10 cellular contexts compared by ENCODE assay signal in the genomic region with DNA sequence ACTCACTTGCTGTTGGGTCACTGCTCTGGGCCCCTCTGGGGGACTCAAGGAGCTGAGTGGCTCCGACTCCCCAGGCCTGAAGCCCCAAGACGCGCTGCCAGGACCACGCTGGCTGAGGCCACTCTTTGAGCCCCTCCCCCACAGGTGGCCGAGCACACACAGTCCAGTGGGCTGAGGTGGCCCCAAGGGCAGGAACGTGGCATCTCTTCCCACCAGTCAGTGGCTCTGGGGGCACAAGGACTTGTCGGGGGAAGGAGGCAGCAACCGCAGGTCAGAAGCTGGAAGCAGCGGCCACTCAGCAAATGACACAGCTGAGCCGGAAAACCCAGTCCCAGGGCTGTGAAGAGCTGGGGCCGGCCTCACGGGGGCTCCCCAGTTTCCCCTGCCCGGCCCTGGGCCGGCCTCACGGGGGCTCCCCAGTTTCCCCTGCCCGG. TPM values are rescaled to one million over a fixed set of nuclear protein-coding genes. Genes with fewer than 3 reads are reported as not detected.
DNase-seq lines count a peak whose midpoint lies in the region; ATAC-seq and TF ChIP-seq lines count a peak whose summit lies in the region.
"Had no signal": no experiment of that assay in that cellular context is flagged by ENCODE, and none has a peak within 500 bp of the region (broad histone marks: within the 10 kb centered on the region; RNA-seq: fewer than 3 reads in every experiment).

No MANE protein-coding gene starts in this region.

- H3K4me3 ChIP-seq in right lobe of liver (peak overlapping the region; percentile 27 to 41 (median 27)), aorta (ENCODE audit: low read length in 2 of 2) (peak overlapping the region in 1 of 2 donors; percentile 22)

- H3K9me3 Mint-ChIP-seq in activated T-helper 2 cell treated with anti-CD3 and anti-CD28 coated beads, Interferon-gamma antibody, Interleukin-2, Interleukin-4, amounts not matched to agents 10 μg/mL and 5 μg/mL and 100 μg/mL, durations not matched to agents 14 hours and 24 hours and 36 hours: no peaks in the 10 kb centered on the region

- H3K9me3 ChIP-seq in right lobe of liver (no peaks in the 10 kb centered on the region), aorta (ENCODE audit: control insufficient read depth, low read length) (no peaks in the 10 kb centered on the region)

- ATAC-seq in HG02798 (IDR thresholded peaks at IDR 0.05; ENCODE audit: poor library complexity, unreplicated experiment): peak; percentile 33
- ATAC-seq in right lobe of liver: peak; percentile 24 to 53 (median 37)
- peak; percentile 70 for ATAC-seq in aorta (ENCODE audit: low FRiP score)
- ATAC-seq in HG03571 (IDR thresholded peaks at IDR 0.05; ENCODE audit: unreplicated experiment): no peak

- H3K27ac Mint-ChIP-seq in activated T-helper 2 cell treated with anti-CD3 and anti-CD28 coated beads, Interferon-gamma antibody, Interleukin-2, Interleukin-4, amounts not matched to agents 10 μg/mL and 5 μg/mL and 100 μg/mL, durations not matched to agents 14 hours and 24 hours and 36 hours: no peak overlapping the region

- DNase-seq in NCI-H1092 treated with DMSO at 0.1 percent for 48 hours (lab: John Stamatoyannopoulos, UW): peak; percentile 36
- no peak for DNase-seq in NCI-H1092 (lab: John Stamatoyannopoulos, UW)
- DNase-seq in activated T-helper 2 cell treated with anti-CD3 and anti-CD28 coated beads, Interferon-gamma antibody, Interleukin-2, Interleukin-4, amounts not matched to agents 10 μg/mL and 5 μg/mL and 100 μg/mL, durations not matched to agents 14 hours and 24 hours and 36 hours (ENCODE audit: low spot score): no peak
- DNase-seq in right lobe of liver: no peak
- no peak for DNase-seq in aorta
- no peak for DNase-seq in AML-193 (lab: John Stamatoyannopoulos, UW)

- no peaks in the 10 kb centered on the region for H3K27me3 ChIP-seq in right lobe of liver
- H3K27me3 ChIP-seq in aorta (ENCODE audit: control insufficient read depth in 1 of 2, insufficient read depth in 2 of 2, low read length in 1 of 2): no peaks in the 10 kb centered on the region

- H3K27ac ChIP-seq in right lobe of liver (no peak overlapping the region), aorta (ENCODE audit: low read depth in 1 of 2, low read length in 2 of 2) (no peak overlapping the region)
- H3K27ac ChIP-seq: epithelial cell of prostate had no signal

- WGBS in right lobe of liver (ENCODE audit: insufficient coverage, low coverage, low lambda C conversion rate, missing lambda C conversion rate): no CpG with 5 or more reads among the region's 16 CpGs
- WGBS in aorta, 2 donors: 43 to 51% methylated on average over 9 to 16 of the region's 16 CpGs

- peaks cover 5% of the 10 kb centered on the region for H3K4me1 Mint-ChIP-seq in activated T-helper 2 cell treated with anti-CD3 and anti-CD28 coated beads, Interferon-gamma antibody, Interleukin-2, Interleukin-4, amounts not matched to agents 10 μg/mL and 5 μg/mL and 100 μg/mL, durations not matched to agents 14 hours and 24 hours and 36 hours (ENCODE audit: low read depth)

- H3K27me3 Mint-ChIP-seq in activated T-helper 2 cell treated with anti-CD3 and anti-CD28 coated beads, Interferon-gamma antibody, Interleukin-2, Interleukin-4, amounts not matched to agents 10 μg/mL and 5 μg/mL and 100 μg/mL, durations not matched to agents 14 hours and 24 hours and 36 hours (ENCODE audit: low read depth): peaks cover 11% of the 10 kb centered on the region

- H3K36me3 ChIP-seq in right lobe of liver (no peaks in the 10 kb centered on the region), aorta (ENCODE audit: control insufficient read depth in 1 of 2, insufficient read depth in 2 of 2, low read length in 1 of 2) (no peaks in the 10 kb centered on the region)

- no peaks in the 10 kb centered on the region for H3K36me3 Mint-ChIP-seq in activated T-helper 2 cell treated with anti-CD3 and anti-CD28 coated beads, Interferon-gamma antibody, Interleukin-2, Interleukin-4, amounts not matched to agents 10 μg/mL and 5 μg/mL and 100 μg/mL, durations not matched to agents 14 hours and 24 hours and 36 hours (ENCODE audit: low read depth)

- no peak for TF ChIP-seq CTCF in right lobe of liver (IDR thresholded peaks at IDR 0.05)

- H3K4me3 Mint-ChIP-seq in activated T-helper 2 cell treated with anti-CD3 and anti-CD28 coated beads, Interferon-gamma antibody, Interleukin-2, Interleukin-4, amounts not matched to agents 10 μg/mL and 5 μg/mL and 100 μg/mL, durations not matched to agents 14 hours and 24 hours and 36 hours (ENCODE audit: low read depth): peak overlapping the region; percentile 33

- H3K4me1 ChIP-seq in right lobe of liver (peaks cover 0 to 10% (median 5%) of the 10 kb centered on the region in 4 donors), aorta (ENCODE audit: control insufficient read depth in 1 of 2, insufficient read depth in 2 of 2, low read length in 2 of 2) (no peaks in the 10 kb centered on the region)

- no peak for TF ChIP-seq POLR2A in right lobe of liver (IDR thresholded peaks at IDR 0.05)

- intact Hi-C loops in activated T-helper 2 cell treated with anti-CD3 and anti-CD28 coated beads, Interferon-gamma antibody, Interleukin-2, Interleukin-4, amounts not matched to agents 10 μg/mL and 5 μg/mL and 100 μg/mL, durations not matched to agents 14 hours and 24 hours and 36 hours (cut with micrococcal nuclease): loop anchor here (5.0 to 10.0 kb wide), 2 partner anchors 45 to 233 kb away; a partner anchor contains a TSS
- intact Hi-C loops in right lobe of liver (cut with DNase I): no loop called here
- intact Hi-C loops in aorta (cut with DNase I): loop anchor here (5.0 kb wide), 1 partner anchor 230 kb away; no protein-coding TSS in a partner anchor

RNA-seq across cellular contexts. Expression of a gene that starts 24.1 kb away (rescaled TPM):
- total RNA-seq in activated T-helper 2 cell treated with anti-CD3 and anti-CD28 coated beads, Interferon-gamma antibody, Interleukin-2, Interleukin-4, amounts not matched to agents 10 μg/mL and 5 μg/mL and 100 μg/mL, durations not matched to agents 14 hours and 24 hours and 36 hours: not detected in 2 replicates
- total RNA-seq in right lobe of liver: not detected
- not detected for total RNA-seq in aorta
- polyA plus RNA-seq in aorta: not detected
- total RNA-seq: M059J had no signal

RNA-seq across cellular contexts. Expression of a gene that starts 48.7 kb away (rescaled TPM):
- total RNA-seq in activated T-helper 2 cell treated with anti-CD3 and anti-CD28 coated beads, Interferon-gamma antibody, Interleukin-2, Interleukin-4, amounts not matched to agents 10 μg/mL and 5 μg/mL and 100 μg/mL, durations not matched to agents 14 hours and 24 hours and 36 hours: 9.8 and 11.8 TPM in 2 replicates
- 1 to 10 TPM; 3.0 to 7.9 (median 5.7) TPM for total RNA-seq in right lobe of liver
- 10 to 100 TPM; 19.6 to 31.8 TPM for total RNA-seq in aorta
- 10 to 100 TPM in 1 of 2 donors, 1 to 10 TPM in 1; 2.9 to 16.0 TPM for polyA plus RNA-seq in aorta

Comparison
In these comparisons a context has a peak if more than half of its experiments do, and no peak if none do; other contexts are left out.
1. intact Hi-C loops: an anchor here in activated T-helper 2 cell treated with anti-CD3 and anti-CD28 coated beads, Interferon-gamma antibody, Interleukin-2, Interleukin-4, amounts not matched to agents 10 μg/mL and 5 μg/mL and 100 μg/mL, durations not matched to agents 14 hours and 24 hours and 36 hours (5.0 to 10.0 kb wide) and aorta (5.0 kb wide); none called in right lobe of liver.